In the genomic region with DNA sequence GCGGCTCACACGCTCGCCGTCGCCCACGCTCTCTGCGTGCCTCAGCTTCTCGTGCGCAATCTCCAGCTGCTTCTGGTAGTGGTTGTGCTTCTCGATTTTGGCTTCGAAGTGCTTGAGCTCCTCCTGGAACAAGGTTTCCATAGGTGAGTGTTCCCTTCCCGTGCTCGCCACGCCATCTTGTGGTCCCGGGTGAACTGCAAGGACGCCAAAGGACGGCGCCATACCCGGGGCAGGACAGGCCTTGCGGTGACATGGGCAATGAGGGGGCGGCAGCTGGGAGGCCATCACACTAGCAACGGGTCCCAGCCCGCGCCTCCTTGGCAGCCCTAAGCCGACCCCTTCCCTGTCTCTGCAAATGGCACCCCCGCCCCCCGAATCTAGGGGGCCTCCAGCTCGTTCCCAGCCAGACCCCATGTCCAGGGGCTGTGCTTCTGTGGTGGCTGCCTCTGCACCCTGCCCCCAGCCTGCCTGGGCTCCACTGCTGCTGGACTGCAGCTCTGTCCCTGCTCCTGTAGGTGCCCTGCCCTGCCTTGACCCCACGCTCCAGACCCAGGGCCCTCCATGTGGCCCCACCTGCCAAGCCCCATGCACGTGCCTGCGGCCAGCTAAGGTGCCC, we compare ENCODE assay signal across 13 cellular contexts. TPM values are rescaled to one million over a fixed set of nuclear protein-coding genes. Genes with fewer than 3 reads are reported as not detected.
DNase-seq lines count a peak whose midpoint lies in the region; TF ChIP-seq lines count a peak whose summit lies in the region.
"Had no signal": no experiment of that assay in that cellular context is flagged by ENCODE, and none has a peak within 500 bp of the region (broad histone marks: within the 10 kb centered on the region; RNA-seq: fewer than 3 reads in every experiment).

No MANE protein-coding gene starts in this region.

- TF ChIP-seq POLR2A in suprapubic skin (IDR thresholded peaks at IDR 0.05): no peak

- peaks cover 4% of the 10 kb centered on the region for H3K36me3 Mint-ChIP-seq in glutamatergic neuron (ENCODE audit: unreplicated experiment)
- peaks cover 36% of the 10 kb centered on the region for H3K36me3 Mint-ChIP-seq in osteocyte (ENCODE audit: unreplicated experiment)
- peaks cover 29% of the 10 kb centered on the region for H3K36me3 Mint-ChIP-seq in Calu3 (ENCODE audit: insufficient read depth, unreplicated experiment)

- POLR2A ChIA-PET in SK-N-SH (lab: Yijun Ruan, JAX): interaction anchor here (1.2 kb wide), 1 partner anchor 23 kb away, joined by 3 read pairs; no protein-coding TSS in a partner anchor

- intact Hi-C loops in Calu3 (cut with micrococcal nuclease; ENCODE audit: unreplicated experiment): no loop called here

- H3K4me1 Mint-ChIP-seq in glutamatergic neuron (ENCODE audit: low read depth, unreplicated experiment) (no peaks in the 10 kb centered on the region), osteocyte (ENCODE audit: unreplicated experiment) (no peaks in the 10 kb centered on the region), Calu3 (ENCODE audit: low read depth, unreplicated experiment) (no peaks in the 10 kb centered on the region)
- H3K4me1 Mint-ChIP-seq: activated naive CD8-positive, alpha-beta T cell treated with anti-CD3 and anti-CD28 coated beads, Interleukin-2, amount 10 ng/mL, durations not matched to agents 7 days and 5 days had no signal

- peak; percentile 41 for DNase-seq in DMS53 (lab: John Stamatoyannopoulos, UW)
- DNase-seq in DMS53 treated with DMSO at 0.1 percent for 48 hours (lab: John Stamatoyannopoulos, UW; ENCODE audit: unreplicated experiment): no peak
- no peak for DNase-seq in SK-N-SH
- peak; percentile 48 for DNase-seq in glutamatergic neuron
- no peak for DNase-seq in osteocyte (ENCODE audit: extremely low spot score, unreplicated experiment)
- no peak for DNase-seq in suprapubic skin (ENCODE audit: low spot score in 2 of 2)
- no peak for DNase-seq in Calu3
- no peak for DNase-seq in DMS114 treated with DMSO at 0.1 percent for 48 hours (lab: John Stamatoyannopoulos, UW; ENCODE audit: unreplicated experiment)
- DNase-seq: 8988T; activated CD8-positive, alpha-beta T cell treated with anti-CD3 and anti-CD28 coated beads for 36 hours; activated naive CD8-positive, alpha-beta T cell treated with anti-CD3 and anti-CD28 coated beads, Interleukin-2, amount 10 ng/mL, durations not matched to agents 7 days and 5 days; stimulated activated CD4-positive, alpha-beta T cell treated with anti-CD3 and anti-CD28 coated beads, Interleukin-15, amount 100 ng/mL, for 24 hours had no signal

- H3K9me3 ChIP-seq in SK-N-SH (no peaks in the 10 kb centered on the region), suprapubic skin (no peaks in the 10 kb centered on the region)

- CTCF ChIA-PET in SK-N-SH (lab: Yijun Ruan, JAX): interaction anchor here (0.6 to 2.4 kb wide), 8 partner anchors 9 to 366 kb away, joined by 3 to 14 read pairs (median 3); no protein-coding TSS in a partner anchor
- CTCF ChIA-PET in Calu3 (lab: Charles Lee): interaction anchor here (0.8 to 1.0 kb wide), 2 partner anchors 169 to 270 kb away, joined by 3 read pairs; no protein-coding TSS in a partner anchor

- no peaks in the 10 kb centered on the region for H3K4me1 ChIP-seq in SK-N-SH (ENCODE audit: control insufficient read depth in 1 of 2, insufficient read depth in 2 of 2, low read depth in 1 of 2, low read length in 1 of 2)
- H3K4me1 ChIP-seq in suprapubic skin: no peaks in the 10 kb centered on the region

- TF ChIP-seq EP300 in SK-N-SH (IDR thresholded peaks at IDR 0.05; ENCODE audit: borderline replicate concordance in 1 of 2, low read depth in 1 of 2, low read length in 1 of 2) (no peak), suprapubic skin (IDR thresholded peaks at IDR 0.05) (no peak)

- TF ChIP-seq CTCF in SK-N-SH (IDR thresholded peaks at IDR 0.05): peak; percentile 30
- TF ChIP-seq CTCF in glutamatergic neuron (IDR thresholded peaks at IDR 0.05; ENCODE audit: partially characterized antibody, unreplicated experiment): peak; percentile 27
- peak; percentile 29 for TF ChIP-seq CTCF in osteocyte (IDR thresholded peaks at IDR 0.05)
- no peak for TF ChIP-seq CTCF in suprapubic skin (IDR thresholded peaks at IDR 0.05)
- TF ChIP-seq CTCF in Calu3 (IDR thresholded peaks at IDR 0.05; ENCODE audit: unreplicated experiment): no peak

- H3K27me3 Mint-ChIP-seq in glutamatergic neuron (ENCODE audit: unreplicated experiment) (peaks cover 5% of the 10 kb centered on the region), osteocyte (ENCODE audit: unreplicated experiment) (no peaks in the 10 kb centered on the region), Calu3 (ENCODE audit: unreplicated experiment) (no peaks in the 10 kb centered on the region)
- H3K27me3 Mint-ChIP-seq: activated CD8-positive, alpha-beta T cell treated with anti-CD3 and anti-CD28 coated beads for 36 hours; activated naive CD8-positive, alpha-beta T cell treated with anti-CD3 and anti-CD28 coated beads, Interleukin-2, amount 10 ng/mL, durations not matched to agents 7 days and 5 days had no signal

- 0 out of 2 replicates have a peak, but pooled peaks have one; percentile 8 for TF ChIP-seq RAD21 in SK-N-SH (IDR thresholded peaks at IDR 0.05; ENCODE audit: low read length)

- BruUV-seq in Calu3 (replicated peaks; lab: Mats Ljungman, UMichigan): no TSS peak

- H3K4me3 ChIP-seq in SK-N-SH (ENCODE audit: low read depth in 2 of 2, low read length in 1 of 2): no peak overlapping the region
- no peak overlapping the region for H3K4me3 ChIP-seq in suprapubic skin

- H3K27me3 ChIP-seq in SK-N-SH (ENCODE audit: insufficient read depth): no peaks in the 10 kb centered on the region
- H3K27me3 ChIP-seq in suprapubic skin: no peaks in the 10 kb centered on the region

- no peaks in the 10 kb centered on the region for H4K20me1 ChIP-seq in SK-N-SH (ENCODE audit: insufficient read depth)

- H3K36me3 ChIP-seq in SK-N-SH (replicated peaks in 1 of 2; ENCODE audit: control insufficient read depth in 1 of 2, insufficient read depth in 2 of 2, low read length in 1 of 2) (peaks cover 3 to 82% of the 10 kb centered on the region in 2 experiments), suprapubic skin (peaks cover 98% of the 10 kb centered on the region)

- H3K9me3 Mint-ChIP-seq in glutamatergic neuron (ENCODE audit: unreplicated experiment) (peaks cover 5% of the 10 kb centered on the region), osteocyte (ENCODE audit: unreplicated experiment) (no peaks in the 10 kb centered on the region), Calu3 (ENCODE audit: low read depth, unreplicated experiment) (no peaks in the 10 kb centered on the region)
- H3K9me3 Mint-ChIP-seq: activated naive CD8-positive, alpha-beta T cell treated with anti-CD3 and anti-CD28 coated beads, Interleukin-2, amount 10 ng/mL, durations not matched to agents 7 days and 5 days had no signal

- no peaks in the 10 kb centered on the region for H3K9me2 ChIP-seq in SK-N-SH

- no peak overlapping the region for H3K27ac ChIP-seq in SK-N-SH (ENCODE audit: low read depth in 2 of 2, low read length in 1 of 2)
- no peak overlapping the region for H3K27ac ChIP-seq in suprapubic skin

- H3K4me3 Mint-ChIP-seq in glutamatergic neuron (ENCODE audit: unreplicated experiment) (no peak overlapping the region), osteocyte (ENCODE audit: unreplicated experiment) (no peak overlapping the region), Calu3 (ENCODE audit: low read depth, unreplicated experiment) (no peak overlapping the region)
- H3K4me3 Mint-ChIP-seq: activated CD8-positive, alpha-beta T cell treated with anti-CD3 and anti-CD28 coated beads for 36 hours; activated naive CD8-positive, alpha-beta T cell treated with anti-CD3 and anti-CD28 coated beads, Interleukin-2, amount 10 ng/mL, durations not matched to agents 7 days and 5 days had no signal

- no peak overlapping the region for H2AFZ ChIP-seq in SK-N-SH (ENCODE audit: low read depth)

- H3K79me2 ChIP-seq in SK-N-SH (ENCODE audit: insufficient read depth): no peaks in the 10 kb centered on the region; the same call in 1 of the 2 replicates

- H3K9ac ChIP-seq in SK-N-SH: no peak overlapping the region

- no peaks in the 10 kb centered on the region for H3F3A ChIP-seq in SK-N-SH (replicated peaks; ENCODE audit: insufficient read depth)

- 88% methylated on average over 18 of the region's 31 CpGs for WGBS in SK-N-SH (ENCODE audit: low lambda C conversion rate)
- WGBS in suprapubic skin: 89% methylated on average over 29 of the region's 31 CpGs

- H3K4me2 ChIP-seq in SK-N-SH: no peak overlapping the region

- H3K27ac Mint-ChIP-seq in glutamatergic neuron (ENCODE audit: unreplicated experiment) (no peak overlapping the region), osteocyte (ENCODE audit: unreplicated experiment) (no peak overlapping the region), Calu3 (ENCODE audit: unreplicated experiment) (no peak overlapping the region)
- H3K27ac Mint-ChIP-seq: activated CD8-positive, alpha-beta T cell treated with anti-CD3 and anti-CD28 coated beads for 36 hours; activated naive CD8-positive, alpha-beta T cell treated with anti-CD3 and anti-CD28 coated beads, Interleukin-2, amount 10 ng/mL, durations not matched to agents 7 days and 5 days had no signal

TF ChIP-seq in SK-N-SH, 30 proteins besides CTCF, POLR2A, EP300 and RAD21:
- 0 out of 2 replicates have a peak, but pooled peaks have one; percentile 13 for TF ChIP-seq SMC3 (IDR thresholded peaks at IDR 0.05; ENCODE audit: low read depth, low read length)
- no peak for TF ChIP-seq FOSL2 (IDR thresholded peaks at IDR 0.05; ENCODE audit: borderline replicate concordance, low read depth)

RNA-seq across cellular contexts. Expression of gene LRPAP1, which starts 17.3 kb away (rescaled TPM):
- 200 and 209 TPM in 2 replicates for polyA plus RNA-seq in SK-N-SH (2012; rRNA removed)
- 115 and 179 TPM in 2 replicates for polyA plus RNA-seq in SK-N-SH (2012; cell fraction: cytosol; rRNA removed)
- 119 and 167 TPM in 2 replicates for polyA plus RNA-seq in SK-N-SH (2012; cell fraction: nucleus; rRNA removed)
- total RNA-seq in glutamatergic neuron (ENCODE audit: unreplicated experiment) (68.5 TPM), osteocyte (149 and 153 TPM in 2 replicates), suprapubic skin (100 to 1,000 TPM in 2 of 4 donors, 10 to 100 TPM in 2; 88.8 to 114 (median 95.5) TPM), Calu3 (2022) (88.5 and 97.3 TPM in 2 replicates)

RNA-seq across cellular contexts. Expression of gene DOK7, which starts 51.8 kb away (rescaled TPM):
- polyA plus RNA-seq in SK-N-SH (2012; rRNA removed): 0.05 TPM in 1 of 2 replicates, not detected in the other
- 0.01 TPM in 2 replicates for polyA plus RNA-seq in SK-N-SH (2012; cell fraction: cytosol; rRNA removed)
- 0.02 and 0.08 TPM in 2 replicates for polyA plus RNA-seq in SK-N-SH (2012; cell fraction: nucleus; rRNA removed)
- total RNA-seq in glutamatergic neuron (ENCODE audit: unreplicated experiment) (5.1 TPM), osteocyte (not detected in 2 replicates), suprapubic skin (10 to 100 TPM in 1 of 4 donors, 1 to 10 TPM in 3; 1.7 to 11.2 (median 2.6) TPM), Calu3 (2022) (2.7 and 3.3 TPM in 2 replicates)
- total RNA-seq: activated CD8-positive, alpha-beta T cell treated with anti-CD3 and anti-CD28 coated beads for 36 hours; activated naive CD8-positive, alpha-beta T cell treated with anti-CD3 and anti-CD28 coated beads, Interleukin-2, amount 10 ng/mL, durations not matched to agents 7 days and 5 days; dermis microvascular lymphatic vessel endothelial cell had no signal

Comparison
In these comparisons a context has a peak if more than half of its experiments do, and no peak if none do; other contexts are left out.
1. DNase-seq: peak in DMS53 (single experiment) and glutamatergic neuron (single experiment); none in DMS53 treated with DMSO at 0.1 percent for 48 hours (single experiment), SK-N-SH (single experiment), osteocyte (single experiment), suprapubic skin (0 of 2), Calu3 (single experiment) and DMS114 treated with DMSO at 0.1 percent for 48 hours (single experiment).
2. CTCF ChIP-seq: peak in SK-N-SH (single experiment), glutamatergic neuron (single experiment) and osteocyte (single experiment); none in suprapubic skin (0 of 2) and Calu3 (single experiment).